14 cellular contexts compared by ENCODE assay signal in genomic region chr7:141076377-141076776, GRCh38. TPM values are rescaled to one million over a fixed set of nuclear protein-coding genes. Genes with fewer than 3 reads are reported as not detected.
A peak's percentile ranks its signal among the peaks of the same experiment; 100 is the strongest.
DNase-seq lines count a peak whose midpoint lies in the region; ATAC-seq and TF ChIP-seq lines count a peak whose summit lies in the region.
"Had no signal": no experiment of that assay in that cellular context is flagged by ENCODE, and none has a peak within 500 bp of the region (broad histone marks: within the 10 kb centered on the region; RNA-seq: fewer than 3 reads in every experiment).

No MANE protein-coding gene starts in this region.

- TF ChIP-seq CTCF in HEK293 (tag by site-specific recombination; IDR thresholded peaks at IDR 0.05), result no peak
- TF ChIP-seq CTCF in WTC11 (IDR thresholded peaks at IDR 0.05), result no peak
- TF ChIP-seq CTCF in neural crest cell (conservative IDR thresholded peaks at IDR 0.05), result no peak
- TF ChIP-seq CTCF in upper lobe of left lung (IDR thresholded peaks at IDR 0.05), result no peak

- H3K4me1 Mint-ChIP-seq in WTC11, result peaks cover 5% of the 10 kb centered on the region; the same call in 1 of the 2 replicates
- H3K4me1 Mint-ChIP-seq in neural crest cell, result peaks cover 10% of the 10 kb centered on the region
- peaks cover 18 to 21% (median 19%) of the 10 kb centered on the region in 3 donors for H3K4me1 Mint-ChIP-seq in T-cell

- no peak for TF ChIP-seq EP300 in upper lobe of left lung (IDR thresholded peaks at IDR 0.05)

- no peak overlapping the region for H3K27ac ChIP-seq in HEK293 (ENCODE audit: extremely low read depth, low read depth, low read length)
- H3K27ac ChIP-seq in upper lobe of left lung, result no peak overlapping the region
- H3K27ac ChIP-seq: SJSA1 had no signal

- H3K4me1 ChIP-seq in HEK293 (ENCODE audit: control insufficient read depth, insufficient read depth, low read length) (no peaks in the 10 kb centered on the region), upper lobe of left lung (peaks cover 31 to 35% (median 33%) of the 10 kb centered on the region in 4 donors)

- no peak overlapping the region for H3K4me3 ChIP-seq in HEK293 (ENCODE audit: low read depth, low read length)
- no peak overlapping the region for H3K4me3 ChIP-seq in upper lobe of left lung
- H3K4me3 ChIP-seq: SJSA1 had no signal

- H3K36me3 ChIP-seq in HEK293 (ENCODE audit: control insufficient read depth in 2 of 2, insufficient read depth in 1 of 2, low read length in 2 of 2) (no peaks in the 10 kb centered on the region), upper lobe of left lung (no peaks in the 10 kb centered on the region)
- H3K36me3 ChIP-seq: SJSA1 had no signal

- H3K9me3 Mint-ChIP-seq in WTC11, result no peaks in the 10 kb centered on the region
- H3K9me3 Mint-ChIP-seq in neural crest cell, result no peaks in the 10 kb centered on the region
- no peaks in the 10 kb centered on the region for H3K9me3 Mint-ChIP-seq in T-cell
- H3K9me3 Mint-ChIP-seq: activated naive CD4-positive, alpha-beta T cell treated with anti-CD3 and anti-CD28 coated beads, Interleukin-2, amount 50 U/mL, for 72 hours; dendritic cell treated with granulocyte-macrophage colony-stimulating factor and Interleukin-4, amounts not matched to agents 40 ng/mL and 50 ng/mL, for 4 days had no signal

- H3K4me3 Mint-ChIP-seq in WTC11 (no peak overlapping the region), neural crest cell (no peak overlapping the region), T-cell (no peak overlapping the region)
- H3K4me3 Mint-ChIP-seq: dendritic cell treated with granulocyte-macrophage colony-stimulating factor and Interleukin-4, amounts not matched to agents 40 ng/mL and 50 ng/mL, for 4 days had no signal

- ATAC-seq in WTC11, result peak; percentile 4; the same call in 1 of the 2 replicates
- ATAC-seq in HG03175 (IDR thresholded peaks at IDR 0.05; ENCODE audit: unreplicated experiment), result no peak
- no peak for ATAC-seq in T-cell (replicated peaks in 1 of 4)
- ATAC-seq in upper lobe of left lung (ENCODE audit: low FRiP score in 2 of 2), result no peak
- ATAC-seq: activated naive CD4-positive, alpha-beta T cell treated with anti-CD3 and anti-CD28 coated beads, Interleukin-2, amount 50 U/mL, for 72 hours had no signal

- no peak for TF ChIP-seq POLR2A in upper lobe of left lung (IDR thresholded peaks at IDR 0.05)

- CTCF ChIA-PET in HEK293 (lab: Yijun Ruan, JAX) (interaction anchor here (0.8 to 0.9 kb wide), 2 partner anchors 457 to 574 kb away, joined by 3 read pairs; no protein-coding TSS in a partner anchor), WTC11 (lab: Charles Lee) (interaction anchor here (0.7 to 1.1 kb wide), 4 partner anchors 61 to 578 kb away, joined by 3 read pairs; partner anchors contain the start of gene MRPS33), T-cell (lab: Charles Lee) (no interaction called here)

- 37 to 48% methylated on average over 3 of the region's 3 CpGs for WGBS in upper lobe of left lung, 2 donors

- H3K9me3 ChIP-seq in HEK293 (ENCODE audit: control insufficient read depth, insufficient read depth, low read depth, low read length) (no peaks in the 10 kb centered on the region), upper lobe of left lung (no peaks in the 10 kb centered on the region)
- H3K9me3 ChIP-seq: SJSA1 had no signal

- peaks cover 11% of the 10 kb centered on the region for H3K27me3 Mint-ChIP-seq in WTC11 (ENCODE audit: low read depth)
- peaks cover 10% of the 10 kb centered on the region for H3K27me3 Mint-ChIP-seq in neural crest cell (ENCODE audit: low read depth)
- H3K27me3 Mint-ChIP-seq in T-cell, result peaks cover 12 to 35% of the 10 kb centered on the region in 2 donors

- H3K27ac Mint-ChIP-seq in WTC11 (no peak overlapping the region), neural crest cell (ENCODE audit: unreplicated experiment) (no peak overlapping the region), T-cell (no peak overlapping the region)
- H3K27ac Mint-ChIP-seq: activated naive CD4-positive, alpha-beta T cell treated with anti-CD3 and anti-CD28 coated beads, Interleukin-2, amount 50 U/mL, for 72 hours; dendritic cell treated with granulocyte-macrophage colony-stimulating factor and Interleukin-4, amounts not matched to agents 40 ng/mL and 50 ng/mL, for 4 days had no signal

- POLR2A ChIA-PET in HEK293 (lab: Yijun Ruan, JAX) (interaction anchor here (2.1 kb wide), 1 partner anchor 62 kb away, joined by 10 read pairs; the partner anchor contains the start of gene MRPS33), WTC11 (lab: Charles Lee) (interaction anchor here (1.2 kb wide), 1 partner anchor 39 kb away, joined by 4 read pairs; no protein-coding TSS in a partner anchor), T-cell (lab: Charles Lee) (no interaction called here)

- H3K36me3 Mint-ChIP-seq in WTC11 (no peaks in the 10 kb centered on the region), neural crest cell (ENCODE audit: low read depth) (no peaks in the 10 kb centered on the region), T-cell (no peaks in the 10 kb centered on the region)
- H3K36me3 Mint-ChIP-seq: activated naive CD4-positive, alpha-beta T cell treated with anti-CD3 and anti-CD28 coated beads, Interleukin-2, amount 50 U/mL, for 72 hours had no signal

- peaks cover 0 to 32% (median 22%) of the 10 kb centered on the region in 4 donors for H3K27me3 ChIP-seq in upper lobe of left lung

- DNase-seq in NCI-H2171 (lab: John Stamatoyannopoulos, UW) (peak; percentile 44), WTC11 (ENCODE audit: low spot score) (peak; percentile 36), neural crest cell (ENCODE audit: low read depth, low spot score) (peak; percentile 16), T-cell (no peak), upper lobe of left lung (no peak)
- DNase-seq in effector CD4-positive, alpha-beta T cell, result no peak
- DNase-seq: activated CD4-positive, alpha-beta T cell treated with anti-CD3 and anti-CD28 coated beads, Interleukin-2, amount 50 U/mL, for 1 hour; small intestine; stimulated activated CD8-positive, alpha-beta memory T cell treated with anti-CD3 and anti-CD28 coated beads, Interleukin-4, amount 100 ng/mL, for 48 hours had no signal

TF ChIP-seq in HEK293, 187 proteins besides CTCF, POLR2A, EP300 and RAD21 (continues in another document):
- TF ChIP-seq ZBTB8A (tag by site-specific recombination; IDR thresholded peaks at IDR 0.05) (no peak), PATZ1 (tag by site-specific recombination; IDR thresholded peaks at IDR 0.05) (no peak), ZNF626 (tag by site-specific recombination; IDR thresholded peaks at IDR 0.05) (no peak), ZNF600 (tag by site-specific recombination; IDR thresholded peaks at IDR 0.05) (0 out of 2 replicates have a peak, but pooled peaks have one; percentile 48), ZNF366 (tag by site-specific recombination; conservative IDR thresholded peaks at IDR 0.05) (0 out of 2 replicates have a peak, but pooled peaks have one; percentile 15), ZNF76 (tag by site-specific recombination; IDR thresholded peaks at IDR 0.05; ENCODE audit: borderline replicate concordance, low read depth) (no peak), ZNF416 (tag by site-specific recombination; IDR thresholded peaks at IDR 0.05) (no peak), ZNF843 (tag by site-specific recombination; IDR thresholded peaks at IDR 0.05) (no peak), SCRT2 (tag by site-specific recombination; IDR thresholded peaks at IDR 0.05) (peak; percentile 69)

TF ChIP-seq in WTC11, 78 proteins besides CTCF, POLR2A, EP300 and RAD21:
- TF ChIP-seq TEAD1 (CRISPR knock-in tag; IDR thresholded peaks at IDR 0.05) (no peak), MYBL2 (CRISPR knock-in tag; IDR thresholded peaks at IDR 0.05) (no peak), PREB (CRISPR knock-in tag; IDR thresholded peaks at IDR 0.05; ENCODE audit: borderline replicate concordance) (no peak), KAT7 (CRISPR knock-in tag; IDR thresholded peaks at IDR 0.05; ENCODE audit: borderline replicate concordance) (no peak), ATF1 (CRISPR knock-in tag; IDR thresholded peaks at IDR 0.05) (no peak)

RNA-seq across cellular contexts. Expression of gene TMEM178B, which starts 2.5 kb away (rescaled TPM):
- total RNA-seq in WTC11 (2021) (18.0 to 22.3 TPM (median 20.4 TPM) in 3 replicates), neural crest cell (19.7 and 22.1 TPM in 2 replicates), T-cell (under 1 TPM; 0.14 to 0.86 (median 0.32) TPM), upper lobe of left lung (1 to 10 TPM in 1 of 6 donors, under 1 TPM in 5; under 0.01 to 1.4 (median 0.32) TPM)

Comparison
In these comparisons a context has a peak if more than half of its experiments do, and no peak if none do; other contexts are left out.
1. DNase-seq: peak in NCI-H2171 (single experiment), WTC11 (single experiment) and neural crest cell (single experiment); none in effector CD4-positive, alpha-beta T cell (single experiment), T-cell (0 of 34) and upper lobe of left lung (0 of 2).
2. CTCF ChIA-PET loops: an anchor here in HEK293 (0.8 to 0.9 kb wide) and WTC11 (0.7 to 1.1 kb wide); none called in T-cell.
3. POLR2A ChIA-PET loops: an anchor here in HEK293 (2.1 kb wide) and WTC11 (1.2 kb wide); none called in T-cell.